In genomic region chr9:97992219-97992618, GRCh38 we compare ENCODE assay signal across 2 cellular contexts.
A peak's percentile ranks its signal among the peaks of the same experiment; 100 is the strongest.
TF ChIP-seq lines count a peak whose summit lies in the region.

No MANE protein-coding gene starts in this region.

TF ChIP-seq in HepG2, 621 proteins besides CTCF, POLR2A, EP300 and RAD21:
- TF ChIP-seq TAF15 (IDR thresholded peaks at IDR 0.05; ENCODE audit: low read depth, low read length, poor library complexity, severe bottlenecking) (no peak), ZFP82 (CRISPR knock-in tag; IDR thresholded peaks at IDR 0.05; ENCODE audit: borderline replicate concordance) (no peak), ZBTB44 (CRISPR knock-in tag; IDR thresholded peaks at IDR 0.05) (no peak), ZNF598 (CRISPR knock-in tag; IDR thresholded peaks at IDR 0.05; ENCODE audit: borderline replicate concordance) (no peak), PAF1 (CRISPR knock-in tag; IDR thresholded peaks at IDR 0.05) (no peak), ZNF121 (CRISPR knock-in tag; IDR thresholded peaks at IDR 0.05) (peak; percentile 66), KLF15 (CRISPR knock-in tag; IDR thresholded peaks at IDR 0.05; ENCODE audit: borderline replicate concordance) (no peak)

TF ChIP-seq in GM12878, 131 proteins besides CTCF, POLR2A, EP300 and RAD21:
- TF ChIP-seq ZNF592 (IDR thresholded peaks at IDR 0.05), result no peak
- TF ChIP-seq KAT2A (conservative IDR thresholded peaks at IDR 0.05; ENCODE audit: control insufficient read depth, low read depth, low read length), result no peak
- TF ChIP-seq PRDM15 (CRISPR knock-in tag; IDR thresholded peaks at IDR 0.05), result no peak
- TF ChIP-seq ESRRA (IDR thresholded peaks at IDR 0.05; ENCODE audit: low read length), result no peak
- no peak for TF ChIP-seq SMAD5 (IDR thresholded peaks at IDR 0.05; ENCODE audit: low read depth)
- TF ChIP-seq FOXK2 (IDR thresholded peaks at IDR 0.05), result no peak
- TF ChIP-seq MAX (IDR thresholded peaks at IDR 0.05; ENCODE audit: low read depth, low read length), result no peak
